21 cellular contexts compared by ENCODE assay signal in genomic region chr16:26317885-26318284, GRCh38.
DNase-seq lines count a peak whose midpoint lies in the region; ATAC-seq and TF ChIP-seq lines count a peak whose summit lies in the region.
"Had no signal": no experiment of that assay in that cellular context is flagged by ENCODE, and none has a peak within 500 bp of the region (broad histone marks: within the 10 kb centered on the region; RNA-seq: fewer than 3 reads in every experiment).

No MANE protein-coding gene starts in this region.

- DNase-seq in Ammon's horn (ENCODE audit: low spot score) (peak; percentile 51), DMS153 (lab: John Stamatoyannopoulos, UW) (peak; percentile 85), NCI-H69 (lab: John Stamatoyannopoulos, UW) (peak; percentile 14), kidney glomerular epithelial cell (lab: John Stamatoyannopoulos, UW) (no peak), HuH-7.5 (ENCODE audit: low spot score) (no peak), foreskin keratinocyte (no peak)
- DNase-seq: CD8-positive, alpha-beta memory T cell; H7; Karpas-422; MV-4-11; NCI-H1436; NCI-H187 treated with DMSO at 0.1 percent for 48 hours; NCI-H2171; NCI-H446; NCI-H774; Peyer's patch; T-helper 1 cell; T1000 had no signal

- peak overlapping the region; percentile 57 for H3K27ac ChIP-seq in neural cell (ENCODE audit: low read length)
- no peak overlapping the region for H3K27ac ChIP-seq in foreskin keratinocyte
- H3K27ac ChIP-seq: BLaER1, Peyer's patch, SJSA1 had no signal

- H3K9me3 ChIP-seq in neural cell (ENCODE audit: low read length) = no peaks in the 10 kb centered on the region
- H3K9me3 ChIP-seq: BLaER1, Peyer's patch, SJSA1 had no signal

- peak overlapping the region; percentile 10 for H2AFZ ChIP-seq in neural cell (ENCODE audit: low read depth, low read length)

- H3K9me2 ChIP-seq in neural cell (ENCODE audit: insufficient read depth, low read length) = no peaks in the 10 kb centered on the region

- H3K79me2 ChIP-seq in neural cell (replicated peaks; ENCODE audit: insufficient read depth, low read length) = no peaks in the 10 kb centered on the region

- no peaks in the 10 kb centered on the region for H3K27me3 ChIP-seq in neural cell (ENCODE audit: insufficient read depth, low read depth, low read length)
- H3K27me3 ChIP-seq in foreskin keratinocyte = no peaks in the 10 kb centered on the region
- H3K27me3 ChIP-seq: BLaER1, Peyer's patch, SJSA1 had no signal

- TF ChIP-seq CTCF in neural cell (IDR thresholded peaks at IDR 0.05; ENCODE audit: poor library complexity, severe bottlenecking) (no peak), foreskin keratinocyte (conservative IDR thresholded peaks at IDR 0.05) (no peak)

- ATAC-seq in foreskin keratinocyte = no peak

- H4K20me1 ChIP-seq in neural cell (ENCODE audit: insufficient read depth) = no peaks in the 10 kb centered on the region
- H4K20me1 ChIP-seq: BLaER1 had no signal

- no peaks in the 10 kb centered on the region for H3K36me3 ChIP-seq in neural cell (ENCODE audit: insufficient read depth, low read length)
- H3K36me3 ChIP-seq: BLaER1, Peyer's patch, SJSA1 had no signal

- H3K9ac ChIP-seq in neural cell (ENCODE audit: low read length) = peak overlapping the region; percentile 32
- H3K9ac ChIP-seq: BLaER1 had no signal

- H3F3A ChIP-seq in neural cell (ENCODE audit: insufficient read depth, low read length, poor library complexity, severe bottlenecking) = no peaks in the 10 kb centered on the region

- no peak overlapping the region for H3K4me3 ChIP-seq in neural cell (ENCODE audit: low read length)
- H3K4me3 ChIP-seq: BLaER1, Peyer's patch, SJSA1 had no signal

- peak; percentile 71 for TF ChIP-seq EP300 in neural cell (conservative IDR thresholded peaks at IDR 0.05; ENCODE audit: poor library complexity, severe bottlenecking)

- TF ChIP-seq RAD21 in neural cell (conservative IDR thresholded peaks at IDR 0.05) = peak; percentile 23

- H3K4me1 ChIP-seq in foreskin keratinocyte = no peaks in the 10 kb centered on the region
- H3K4me1 ChIP-seq: BLaER1, Peyer's patch, SJSA1 had no signal

- H3K4me2 ChIP-seq in neural cell (ENCODE audit: low read length) = no peak overlapping the region
- H3K4me2 ChIP-seq: BLaER1 had no signal

TF ChIP-seq in neural cell, 6 proteins besides CTCF, POLR2A, EP300 and RAD21:
- TF ChIP-seq POLR2AphosphoS5 (IDR thresholded peaks at IDR 0.05) (peak; percentile 74), TAF1 (IDR thresholded peaks at IDR 0.05; ENCODE audit: low read depth) (no peak), MXI1 (conservative IDR thresholded peaks at IDR 0.05; ENCODE audit: poor library complexity, severe bottlenecking) (no peak), SMC3 (conservative IDR thresholded peaks at IDR 0.05; ENCODE audit: poor library complexity) (peak; percentile 22), EZH2 (IDR thresholded peaks at IDR 0.05; ENCODE audit: borderline replicate concordance, insufficient read depth, low read length, poor library complexity, severe bottlenecking) (no peak), REST (IDR thresholded peaks at IDR 0.05; ENCODE audit: borderline replicate concordance) (peak; percentile 81)

Comparison
In these comparisons a context has a peak if more than half of its experiments do, and no peak if none do; other contexts are left out.
1. DNase-seq: peak in Ammon's horn (single experiment), DMS153 (single experiment) and NCI-H69 (single experiment); none in kidney glomerular epithelial cell (single experiment), HuH-7.5 (single experiment) and foreskin keratinocyte (0 of 2).